18 cellular contexts compared by ENCODE assay signal in the genomic region with DNA sequence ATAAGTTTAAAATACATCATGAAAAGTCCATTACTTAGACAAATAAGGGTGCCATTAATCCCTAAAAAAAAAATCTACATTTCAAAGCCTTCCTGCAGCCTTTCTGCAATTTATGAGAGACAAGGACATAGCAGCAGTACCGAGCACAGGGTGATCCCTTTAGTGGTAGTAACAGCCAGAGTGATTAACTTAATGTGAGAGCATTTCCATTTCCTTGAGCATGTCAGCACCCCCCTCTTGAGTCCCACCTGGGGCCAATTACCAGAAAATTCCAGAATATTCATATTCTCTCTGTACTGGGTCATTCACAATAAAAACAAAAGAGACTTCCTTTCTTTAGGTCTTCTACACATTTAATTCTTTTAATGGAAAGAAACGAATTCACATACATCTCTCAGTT.
"Had no signal": no experiment of that assay in that cellular context is flagged by ENCODE, and none has a peak within 500 bp of the region (broad histone marks: within the 10 kb centered on the region; RNA-seq: fewer than 3 reads in every experiment).

No MANE protein-coding gene starts in this region.

- DNase-seq: activated CD4-positive, alpha-beta T cell treated with anti-CD3 and anti-CD28 coated beads for 4 hours; activated CD4-positive, alpha-beta T cell treated with anti-CD3 and anti-CD28 coated beads, Interleukin-2, amount 50 U/mL, for 48 hours; activated CD4-positive, CD25-positive, alpha-beta regulatory T cell; activated CD8-positive, alpha-beta memory T cell treated with anti-CD3 and anti-CD28 coated beads, Interleukin-2, amount 50 U/mL, for 48 hours; activated naive CD4-positive, alpha-beta T cell; activated T-cell treated with anti-CD3 and anti-CD28 coated beads, Interleukin-2, amount 50 U/mL, for 4 hours; dorsolateral prefrontal cortex; heart left ventricle; islet precursor cell; left cardiac atrium; right cardiac atrium; stimulated activated CD4-positive, alpha-beta T cell treated with anti-CD3 and anti-CD28 coated beads, Interleukin-1b, Interleukin-23, amount 100 ng/mL, for 48 hours; T1000 had no signal

- H3K79me2 ChIP-seq: parathyroid adenoma had no signal

- H3K36me3 ChIP-seq: breast epithelium, vagina had no signal

- ATAC-seq: activated T-cell treated with anti-CD3 and anti-CD28 coated beads, Interleukin-2, amount 50 U/mL, for 4 hours; heart left ventricle; left cardiac atrium; right cardiac atrium; stimulated activated effector memory CD8-positive, alpha-beta T cell treated with anti-CD3 and anti-CD28 coated beads, Interleukin-12 subunit alpha, Interleukin-12 subunit beta, amount 100 ng/mL, for 72 hours had no signal

- H2AFZ ChIP-seq: parathyroid adenoma had no signal

- H3K4me3 ChIP-seq: breast epithelium, dorsolateral prefrontal cortex, heart left ventricle, vagina had no signal

- H3K9me3 ChIP-seq: breast epithelium, vagina had no signal

- H3K4me1 ChIP-seq: breast epithelium, vagina had no signal

- H3K9ac ChIP-seq: parathyroid adenoma had no signal

- H3K27ac ChIP-seq: breast epithelium, dorsolateral prefrontal cortex, heart left ventricle, parathyroid adenoma, vagina had no signal

- H3K27me3 ChIP-seq: breast epithelium, dorsolateral prefrontal cortex, heart left ventricle, vagina had no signal

- FAIRE-seq: colon had no signal
